In the genomic region with DNA sequence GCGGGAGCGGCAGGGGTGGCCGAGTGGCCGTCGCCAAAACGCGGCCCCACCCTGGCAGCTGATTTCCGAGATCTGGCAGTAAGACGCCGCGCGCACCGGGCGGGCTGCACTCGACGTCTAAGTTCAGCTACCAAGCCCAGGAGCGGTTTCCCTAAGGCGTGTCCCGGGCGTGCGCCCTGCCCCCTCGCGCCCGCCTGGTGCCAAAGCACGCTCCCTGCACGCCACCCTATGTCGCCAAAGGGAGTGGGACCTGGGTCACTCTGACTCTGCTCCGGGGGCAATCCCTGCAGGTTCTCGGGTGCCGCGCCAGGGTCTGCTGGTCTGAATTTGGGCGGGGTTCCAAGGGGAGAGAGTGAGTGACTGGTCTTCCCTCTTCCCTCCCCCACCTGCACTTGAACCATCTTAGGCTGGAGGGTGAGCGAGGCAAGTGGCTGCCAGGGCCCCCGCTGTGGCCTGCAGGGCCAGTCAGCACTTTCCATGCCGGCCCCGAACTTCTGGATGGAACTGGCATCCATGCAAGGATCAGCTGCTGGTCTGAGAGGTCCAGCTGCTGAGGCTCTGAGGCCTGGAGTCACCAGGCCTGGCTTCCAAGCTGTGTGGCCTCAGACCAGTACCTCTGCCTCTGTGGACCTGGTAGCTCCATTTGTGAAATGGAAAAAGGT, we compare ENCODE assay signal across 14 cellular contexts. TPM values are rescaled to one million over a fixed set of nuclear protein-coding genes. Genes with fewer than 3 reads are reported as not detected.
A peak's percentile ranks its signal among the peaks of the same experiment; 100 is the strongest.
DNase-seq lines count a peak whose midpoint lies in the region; ATAC-seq and TF ChIP-seq lines count a peak whose summit lies in the region.
"Had no signal": no experiment of that assay in that cellular context is flagged by ENCODE, and none has a peak within 500 bp of the region (broad histone marks: within the 10 kb centered on the region; RNA-seq: fewer than 3 reads in every experiment).

Gene LRRC38 (minus strand): TSS at position 119 of the 662 bp plus-strand sequence. CDS start 410 bp downstream, outside the sequence.

- intact Hi-C loops in psoas muscle (cut with DNase I), result no loop called here

- ATAC-seq in psoas muscle (peak; percentile 72 to 87 (median 82)), HG02678 (IDR thresholded peaks at IDR 0.05; ENCODE audit: unreplicated experiment) (no peak), GM21786 (IDR thresholded peaks at IDR 0.05; ENCODE audit: unreplicated experiment) (no peak)

- no peaks in the 10 kb centered on the region for H4K20me1 ChIP-seq in MM.1S (ENCODE audit: insufficient read depth, low read length)

- H3K27ac Mint-ChIP-seq in glutamatergic neuron (ENCODE audit: unreplicated experiment), result no peak within 1 kb of the TSS

- H3F3A ChIP-seq in MM.1S (ENCODE audit: insufficient read depth, low read length), result no peaks in the 10 kb centered on the region

- H3K4me3 Mint-ChIP-seq in glutamatergic neuron (ENCODE audit: unreplicated experiment), result peak within 1 kb of the TSS; percentile 57

- H3K4me1 Mint-ChIP-seq in glutamatergic neuron (ENCODE audit: low read depth, unreplicated experiment), result no peaks in the 10 kb centered on the region

- H3K9me3 Mint-ChIP-seq in glutamatergic neuron (ENCODE audit: unreplicated experiment), result peaks cover 3% of the 10 kb centered on the region

- H3K4me1 ChIP-seq in MM.1S (ENCODE audit: low read length) (no peaks in the 10 kb centered on the region), psoas muscle (peaks cover 11% of the 10 kb centered on the region)

- H3K4me3 ChIP-seq in MM.1S (ENCODE audit: low read length), result no peak within 1 kb of the TSS
- peak within 1 kb of the TSS; percentile 72 for H3K4me3 ChIP-seq in psoas muscle

- peaks cover under 1% of the 10 kb centered on the region for H3K36me3 Mint-ChIP-seq in glutamatergic neuron (ENCODE audit: unreplicated experiment)

- TF ChIP-seq CTCF in MM.1S (IDR thresholded peaks at IDR 0.05; ENCODE audit: low read length), result peak; percentile 42
- TF ChIP-seq CTCF in glutamatergic neuron (IDR thresholded peaks at IDR 0.05; ENCODE audit: partially characterized antibody, unreplicated experiment), result peak; percentile 12
- peak; percentile 12 for TF ChIP-seq CTCF in psoas muscle (IDR thresholded peaks at IDR 0.05)

- H3K9me2 ChIP-seq in MM.1S (replicated peaks; ENCODE audit: insufficient read depth, low read length), result no peaks in the 10 kb centered on the region

- no peak within 1 kb of the TSS for H2AFZ ChIP-seq in MM.1S (ENCODE audit: low read length)

- DNase-seq in NCI-H1105 treated with DMSO at 0.1 percent for 48 hours (lab: John Stamatoyannopoulos, UW) (peak; percentile 15), NCI-H1105 (lab: John Stamatoyannopoulos, UW) (no peak), MM.1S (peak; percentile 56), glutamatergic neuron (peak; percentile 52), psoas muscle (peak; percentile 61 to 87), T-helper 9 cell (no peak)
- DNase-seq: activated CD8-positive, alpha-beta memory T cell treated with anti-CD3 and anti-CD28 coated beads, Interleukin-2, amount 50 U/mL, for 4 hours; NCI-H2029 treated with DMSO at 0.1 percent for 48 hours; substantia nigra had no signal

- 1 to 3% (median 1%) methylated on average over 30 to 36 of the region's 36 CpGs for WGBS in psoas muscle, 3 donors

- no peak within 1 kb of the TSS for H3K9ac ChIP-seq in MM.1S (ENCODE audit: low read length)

- no peak within 1 kb of the TSS for H3K27ac ChIP-seq in MM.1S (ENCODE audit: low read length)
- peak within 1 kb of the TSS; percentile 88 for H3K27ac ChIP-seq in psoas muscle

- peaks cover 12% of the 10 kb centered on the region for H3K27me3 ChIP-seq in MM.1S (replicated peaks; ENCODE audit: insufficient read depth, low read length)
- H3K27me3 ChIP-seq in psoas muscle (ENCODE audit: insufficient read depth in 3 of 3, low read length in 2 of 3), result no peaks in the 10 kb centered on the region

- peaks cover 22% of the 10 kb centered on the region for H3K27me3 Mint-ChIP-seq in glutamatergic neuron (ENCODE audit: unreplicated experiment)

- H3K4me2 ChIP-seq in MM.1S (ENCODE audit: low read depth, low read length), result peak within 1 kb of the TSS; percentile 29; the same call in 1 of the 2 replicates

- H3K36me3 ChIP-seq in MM.1S (replicated peaks; ENCODE audit: insufficient read depth, low read length) (no peaks in the 10 kb centered on the region), psoas muscle (ENCODE audit: insufficient read depth in 1 of 2, low read depth in 1 of 2) (no peaks in the 10 kb centered on the region)

- H3K79me2 ChIP-seq in MM.1S (ENCODE audit: low read length), result no peaks in the 10 kb centered on the region

- H3K9me3 ChIP-seq in MM.1S (replicated peaks; ENCODE audit: insufficient read depth, low read length) (no peaks in the 10 kb centered on the region), psoas muscle (no peaks in the 10 kb centered on the region)

RNA-seq across cellular contexts. Expression of gene LRRC38, which starts in this region (rescaled TPM):
- total RNA-seq in glutamatergic neuron (ENCODE audit: unreplicated experiment) (not detected), psoas muscle (10 to 100 TPM in 1 of 4 donors, 1 to 10 TPM in 3; 7.0 to 26.8 (median 9.5) TPM)
- 1 to 10 TPM; 2.9 to 6.5 (median 5.1) TPM for polyA plus RNA-seq in psoas muscle
- total RNA-seq: A172, fibroblast of villous mesenchyme, myocyte had no signal

Comparison
In these comparisons a context has a peak if more than half of its experiments do, and no peak if none do; other contexts are left out.
1. DNase-seq: peak in NCI-H1105 treated with DMSO at 0.1 percent for 48 hours (single experiment), MM.1S (single experiment) and psoas muscle (2 of 2); none in NCI-H1105 (single experiment) and T-helper 9 cell (single experiment).
2. Peak in DNase-seq in glutamatergic neuron; RNA of the gene not detected or under 1 TPM.
3. ATAC-seq: peak in psoas muscle (4 of 4); none in HG02678 (single experiment) and GM21786 (single experiment).
4. Peak in every context shown above with its lines, with median percentiles within 50 percentile points of each other: CTCF ChIP-seq.